36 cellular contexts compared by ENCODE assay signal in the genomic region with DNA sequence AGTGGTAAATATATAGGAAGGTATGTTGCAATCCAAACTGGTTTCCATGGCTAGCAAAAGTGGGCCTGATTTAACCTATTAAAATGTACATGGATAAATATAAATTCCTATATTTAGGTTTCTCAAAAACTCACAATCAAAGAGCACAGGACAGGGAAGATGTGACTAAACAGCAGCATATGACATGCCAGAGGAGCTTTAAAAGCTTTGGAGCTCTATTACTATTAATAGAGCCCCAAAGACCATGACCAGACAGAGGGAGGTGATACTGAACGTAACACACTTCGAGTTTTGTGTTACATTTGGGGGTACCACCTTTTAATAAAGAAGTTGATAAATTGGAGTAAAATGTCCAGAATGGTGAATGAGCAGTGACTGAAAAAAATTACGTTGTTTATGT.
"Had no signal": no experiment of that assay in that cellular context is flagged by ENCODE, and none has a peak within 500 bp of the region (broad histone marks: within the 10 kb centered on the region; RNA-seq: fewer than 3 reads in every experiment).

No MANE protein-coding gene starts in this region.

- H3K4me1 ChIP-seq: adrenal gland, body of pancreas, breast epithelium had no signal

- ATAC-seq: activated CD8-positive, alpha-beta T cell treated with anti-CD3 and anti-CD28 coated beads for 36 hours; activated naive CD4-positive, alpha-beta T cell treated with anti-CD3 and anti-CD28 coated beads, Interleukin-2, amount 50 U/mL, for 72 hours; activated T-cell treated with anti-CD3 and anti-CD28 coated beads, Interleukin-2, amount 50 U/mL, for 4 hours; activated T-cell treated with anti-CD3 and anti-CD28 coated beads, Interleukin-2, amount 50 U/mL, for 72 hours; activated T-helper 17 cell treated with anti-CD3 and anti-CD28 coated beads, Interleukin-2, amount 50 U/mL, for 72 hours; body of pancreas had no signal

- H3K9me3 Mint-ChIP-seq: activated B cell treated with CpG ODN at 0.5 μM for 24 hours; activated CD4-positive, alpha-beta memory T cell treated with anti-CD3 and anti-CD28 coated beads for 36 hours; activated CD4-positive, alpha-beta T cell treated with anti-CD3 and anti-CD28 coated beads, Interleukin-2, amount 10 ng/mL, durations not matched to agents 24 days and 14 days; activated CD8-positive, alpha-beta T cell treated with anti-CD3 and anti-CD28 coated beads for 36 hours; activated naive CD4-positive, alpha-beta T cell treated with anti-CD3 and anti-CD28 coated beads for 36 hours; activated naive CD4-positive, alpha-beta T cell treated with anti-CD3 and anti-CD28 coated beads, Interleukin-2, amount 50 U/mL, for 72 hours; activated naive CD8-positive, alpha-beta T cell treated with anti-CD3 and anti-CD28 coated beads for 36 hours; activated T-cell treated with anti-CD3 and anti-CD28 coated beads, Interleukin-2, amount 50 U/mL, for 4 hours; activated T-cell treated with anti-CD3 and anti-CD28 coated beads, Interleukin-2, amount 50 U/mL, for 72 hours; activated T-helper 1 cell treated with anti-CD3 and anti-CD28 coated beads, Interleukin-12 subunit alpha, Interleukin-12 subunit beta, Interleukin-2, Interleukin-4 antibody, amounts not matched to agents 30 ng/mL and 10 ng/mL and 1 ng/mL, durations not matched to agents 14 hours and 24 hours and 36 hours; activated T-helper 17 cell treated with anti-CD3 and anti-CD28 coated beads, Interleukin-2, amount 50 U/mL, for 72 hours; T-helper 1 cell treated with Interleukin-12 subunit alpha and Interleukin-12 subunit beta and Interleukin-4 antibody, amounts not matched to agents 30 μg/mL and 1 μg/mL, for 36 hours; T-helper 2 cell treated with Interferon-gamma antibody and Interleukin-4, amounts not matched to agents 5 μg/mL and 100 μg/mL, for 36 hours had no signal

- H3K27ac ChIP-seq: adrenal gland, body of pancreas, brain microvascular endothelial cell, breast epithelium, VCaP had no signal

- H3K9me3 ChIP-seq: adrenal gland, body of pancreas, breast epithelium had no signal

- H3K4me1 Mint-ChIP-seq: activated B cell treated with CpG ODN at 0.5 μM for 24 hours; activated CD4-positive, alpha-beta T cell treated with anti-CD3 and anti-CD28 coated beads, Interleukin-2, amount 10 ng/mL, durations not matched to agents 24 days and 14 days; activated naive CD8-positive, alpha-beta T cell treated with anti-CD3 and anti-CD28 coated beads for 36 hours; activated T-helper 17 cell treated with anti-CD3 and anti-CD28 coated beads, Interleukin-2, amount 50 U/mL, for 72 hours had no signal

- H3K36me3 Mint-ChIP-seq: activated CD4-positive, alpha-beta memory T cell treated with anti-CD3 and anti-CD28 coated beads for 36 hours; activated naive CD4-positive, alpha-beta T cell treated with anti-CD3 and anti-CD28 coated beads, Interleukin-2, amount 50 U/mL, for 72 hours; activated naive CD8-positive, alpha-beta T cell treated with anti-CD3 and anti-CD28 coated beads for 36 hours had no signal

- H3K4me3 ChIP-seq: adrenal gland, body of pancreas, breast epithelium had no signal

- H3K27ac Mint-ChIP-seq: activated B cell treated with CpG ODN at 0.5 μM for 24 hours; activated CD4-positive, alpha-beta memory T cell treated with anti-CD3 and anti-CD28 coated beads for 36 hours; activated CD4-positive, alpha-beta T cell treated with anti-CD3 and anti-CD28 coated beads, Interleukin-2, amount 10 ng/mL, durations not matched to agents 24 days and 14 days; activated CD8-positive, alpha-beta T cell treated with anti-CD3 and anti-CD28 coated beads for 36 hours; activated naive CD4-positive, alpha-beta T cell treated with anti-CD3 and anti-CD28 coated beads for 36 hours; activated naive CD4-positive, alpha-beta T cell treated with anti-CD3 and anti-CD28 coated beads, Interleukin-2, amount 50 U/mL, for 72 hours; activated naive CD8-positive, alpha-beta T cell treated with anti-CD3 and anti-CD28 coated beads for 36 hours; activated T-cell treated with anti-CD3 and anti-CD28 coated beads, Interleukin-2, amount 50 U/mL, for 72 hours; activated T-helper 1 cell treated with anti-CD3 and anti-CD28 coated beads, Interleukin-12 subunit alpha, Interleukin-12 subunit beta, Interleukin-2, Interleukin-4 antibody, amounts not matched to agents 30 ng/mL and 10 ng/mL and 1 ng/mL, durations not matched to agents 14 hours and 24 hours and 36 hours; activated T-helper 17 cell treated with anti-CD3 and anti-CD28 coated beads, Interleukin-2, amount 50 U/mL, for 72 hours; T-helper 1 cell treated with Interleukin-12 subunit alpha and Interleukin-12 subunit beta and Interleukin-4 antibody, amounts not matched to agents 30 μg/mL and 1 μg/mL, for 36 hours; T-helper 2 cell treated with Interferon-gamma antibody and Interleukin-4, amounts not matched to agents 5 μg/mL and 100 μg/mL, for 36 hours had no signal

- H3K27me3 Mint-ChIP-seq: activated CD4-positive, alpha-beta T cell treated with anti-CD3 and anti-CD28 coated beads, Interleukin-2, amount 10 ng/mL, durations not matched to agents 24 days and 14 days; activated CD8-positive, alpha-beta T cell treated with anti-CD3 and anti-CD28 coated beads for 36 hours; activated naive CD8-positive, alpha-beta T cell treated with anti-CD3 and anti-CD28 coated beads for 36 hours had no signal

- H3K36me3 ChIP-seq: adrenal gland, brain microvascular endothelial cell, breast epithelium had no signal

- H3K27me3 ChIP-seq: adrenal gland, body of pancreas, brain microvascular endothelial cell, breast epithelium had no signal

- H3K4me3 Mint-ChIP-seq: activated B cell treated with CpG ODN at 0.5 μM for 24 hours; activated CD4-positive, alpha-beta memory T cell treated with anti-CD3 and anti-CD28 coated beads for 36 hours; activated CD4-positive, alpha-beta T cell treated with anti-CD3 and anti-CD28 coated beads, Interleukin-2, amount 10 ng/mL, durations not matched to agents 24 days and 14 days; activated CD8-positive, alpha-beta T cell treated with anti-CD3 and anti-CD28 coated beads for 36 hours; activated naive CD4-positive, alpha-beta T cell treated with anti-CD3 and anti-CD28 coated beads for 36 hours; activated naive CD8-positive, alpha-beta T cell treated with anti-CD3 and anti-CD28 coated beads for 36 hours; activated T-cell treated with anti-CD3 and anti-CD28 coated beads, Interleukin-2, amount 50 U/mL, for 4 hours; activated T-cell treated with anti-CD3 and anti-CD28 coated beads, Interleukin-2, amount 50 U/mL, for 72 hours; activated T-helper 1 cell treated with anti-CD3 and anti-CD28 coated beads, Interleukin-12 subunit alpha, Interleukin-12 subunit beta, Interleukin-2, Interleukin-4 antibody, amounts not matched to agents 30 ng/mL and 10 ng/mL and 1 ng/mL, durations not matched to agents 14 hours and 24 hours and 36 hours; activated T-helper 17 cell treated with anti-CD3 and anti-CD28 coated beads, Interleukin-2, amount 50 U/mL, for 72 hours; T-helper 1 cell treated with Interleukin-12 subunit alpha and Interleukin-12 subunit beta and Interleukin-4 antibody, amounts not matched to agents 30 μg/mL and 1 μg/mL, for 36 hours; T-helper 2 cell treated with Interferon-gamma antibody and Interleukin-4, amounts not matched to agents 5 μg/mL and 100 μg/mL, for 36 hours had no signal

- DNase-seq: activated B cell treated with CpG ODN at 0.5 μM for 24 hours; activated CD4-positive, alpha-beta memory T cell treated with anti-CD3 and anti-CD28 coated beads for 36 hours; activated CD4-positive, alpha-beta T cell treated with anti-CD3 and anti-CD28 coated beads for 4 hours; activated CD4-positive, alpha-beta T cell treated with anti-CD3 and anti-CD28 coated beads, Interleukin-2, amount 10 ng/mL, durations not matched to agents 24 days and 14 days; activated CD4-positive, alpha-beta T cell treated with anti-CD3 and anti-CD28 coated beads, Interleukin-2, amount 50 U/mL, for 1 hour; activated CD4-positive, alpha-beta T cell treated with anti-CD3 and anti-CD28 coated beads, Interleukin-2, amount 50 U/mL, for 4 hours; activated CD4-positive, CD25-positive, alpha-beta regulatory T cell treated with anti-CD3 and anti-CD28 coated beads, Interleukin-2, amount 50 U/mL, for 72 hours; activated CD8-positive, alpha-beta memory T cell treated with anti-CD3 and anti-CD28 coated beads, Interleukin-2, amount 50 U/mL, for 4 hours; activated CD8-positive, alpha-beta T cell treated with anti-CD3 and anti-CD28 coated beads for 36 hours; activated effector memory CD4-positive, alpha-beta T cell treated with anti-CD3 and anti-CD28 coated beads, Interleukin-2, amount 50 U/mL, for 16 hours; activated gamma-delta T cell treated with Interleukin-2 at 50 U/mL for 16 hours; activated naive CD4-positive, alpha-beta T cell; activated naive CD4-positive, alpha-beta T cell treated with anti-CD3 and anti-CD28 coated beads for 36 hours; activated naive CD4-positive, alpha-beta T cell treated with anti-CD3 and anti-CD28 coated beads, Interleukin-2, amount 50 U/mL, for 16 hours; activated naive CD8-positive, alpha-beta T cell treated with anti-CD3 and anti-CD28 coated beads for 36 hours; activated T-cell treated with anti-CD3 and anti-CD28 coated beads for 4 hours; activated T-cell treated with anti-CD3 and anti-CD28 coated beads, Interleukin-2, amount 50 U/mL, for 1 hour; activated T-cell treated with anti-CD3 and anti-CD28 coated beads, Interleukin-2, amount 50 U/mL, for 4 hours; activated T-cell treated with anti-CD3 and anti-CD28 coated beads, Interleukin-2, amount 50 U/mL, for 72 hours; adrenal gland; amniotic stem cell; aorta; body of pancreas; brain microvascular endothelial cell; central memory CD4-positive, alpha-beta T cell; SW 1271; T-helper 1 cell; T-helper 2 cell; T-helper 9 cell had no signal
